Comparison of ENCODE assay signal across 19 cellular contexts in the genomic region with DNA sequence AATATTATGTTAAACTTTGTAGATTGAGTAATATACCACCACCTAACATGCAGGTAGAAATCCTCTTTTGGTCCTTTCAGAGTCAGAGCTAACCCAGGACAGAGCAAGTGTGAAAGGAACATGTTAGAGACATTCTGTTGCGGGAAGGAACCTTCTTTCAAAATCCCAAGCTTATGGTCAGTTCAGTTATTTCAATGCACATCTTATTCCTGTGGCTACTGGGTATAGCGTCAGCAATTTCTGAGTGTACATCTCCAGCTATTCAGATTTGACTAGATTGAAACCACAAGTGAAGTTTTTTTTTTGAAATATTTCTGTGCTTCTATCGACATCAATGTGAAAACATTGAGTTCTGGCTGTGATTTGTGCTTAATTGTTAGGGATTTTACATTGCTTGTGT.
"Had no signal": no experiment of that assay in that cellular context is flagged by ENCODE, and none has a peak within 500 bp of the region (broad histone marks: within the 10 kb centered on the region; RNA-seq: fewer than 3 reads in every experiment).

No MANE protein-coding gene starts in this region.

- H3K4me1 ChIP-seq: breast epithelium, parathyroid adenoma had no signal

- H3K27me3 Mint-ChIP-seq: activated naive CD4-positive, alpha-beta T cell treated with anti-CD3 and anti-CD28 coated beads, Interleukin-2, amount 50 U/mL, for 24 hours; memory B cell; T-cell; type B pancreatic cell had no signal

- H3K27ac ChIP-seq: breast epithelium, esophagus squamous epithelium, parathyroid adenoma had no signal

- H3K27me3 ChIP-seq: ascending aorta, breast epithelium, esophagus squamous epithelium, heart right ventricle, stomach had no signal

- H3K4me3 ChIP-seq: breast epithelium, esophagus squamous epithelium, heart right ventricle, stomach had no signal

- H3K4me3 Mint-ChIP-seq: activated naive CD4-positive, alpha-beta T cell treated with anti-CD3 and anti-CD28 coated beads, Interleukin-2, amount 50 U/mL, for 24 hours; activated T-cell treated with anti-CD3 and anti-CD28 coated beads, Interleukin-2, amount 50 U/mL, for 4 hours; memory B cell; type B pancreatic cell had no signal

- ATAC-seq: heart right ventricle, T-cell had no signal

- H3K36me3 ChIP-seq: ascending aorta, breast epithelium had no signal

- H3K27ac Mint-ChIP-seq: memory B cell, type B pancreatic cell had no signal

- H3K79me2 ChIP-seq: parathyroid adenoma had no signal

- DNase-seq: activated CD4-positive, alpha-beta T cell treated with anti-CD3 and anti-CD28 coated beads, Interleukin-2, amount 50 U/mL, for 1 hour; activated CD4-positive, CD25-positive, alpha-beta regulatory T cell treated with anti-CD3 and anti-CD28 coated beads, Interleukin-2, amount 50 U/mL, for 72 hours; activated CD8-positive, alpha-beta memory T cell treated with anti-CD3 and anti-CD28 coated beads, Interleukin-2, amount 50 U/mL, for 4 hours; activated gamma-delta T cell; activated T-cell treated with anti-CD3 and anti-CD28 coated beads, Interleukin-2, amount 50 U/mL, for 4 hours; cerebellar nuclear complex; effector CD8-positive, alpha-beta T cell; esophagus squamous epithelium; heart right ventricle; kidney glomerular epithelial cell; stomach; T-cell; T-helper 9 cell had no signal

- H2AFZ ChIP-seq: parathyroid adenoma had no signal

- H3K9me3 ChIP-seq: ascending aorta, breast epithelium, esophagus squamous epithelium, heart right ventricle, stomach had no signal

- H3K9me3 Mint-ChIP-seq: activated naive CD4-positive, alpha-beta T cell treated with anti-CD3 and anti-CD28 coated beads, Interleukin-2, amount 50 U/mL, for 24 hours; activated T-cell treated with anti-CD3 and anti-CD28 coated beads, Interleukin-2, amount 50 U/mL, for 4 hours; memory B cell; T-cell; type B pancreatic cell had no signal

- H3K9ac ChIP-seq: parathyroid adenoma had no signal
